ENCODE assay signal across 8 cellular contexts in the genomic region with DNA sequence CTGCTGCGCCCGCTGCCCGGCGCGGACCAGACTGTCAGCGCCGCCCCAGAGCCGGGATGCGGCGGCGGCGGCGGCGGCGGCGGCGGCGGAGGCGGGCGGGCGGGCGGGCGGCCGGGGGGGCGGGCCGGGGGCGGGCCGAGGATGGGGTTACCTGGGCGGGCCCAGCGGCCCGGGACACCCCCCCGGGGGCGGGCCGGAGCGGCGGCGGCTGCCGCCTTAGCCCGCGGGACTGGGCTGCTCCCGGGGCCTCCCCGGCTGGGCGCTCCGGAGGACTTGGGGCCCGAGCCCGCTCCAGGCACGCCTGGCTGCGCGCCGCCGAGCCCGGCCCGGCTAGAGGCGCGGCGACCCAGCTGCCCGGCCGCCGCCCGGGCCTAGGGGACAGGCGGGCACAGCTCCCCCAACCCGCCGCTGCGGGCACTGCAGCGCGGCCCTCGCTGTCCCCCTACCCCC. TPM values are rescaled to one million over a fixed set of nuclear protein-coding genes. Genes with fewer than 3 reads are reported as not detected.
DNase-seq lines count a peak whose midpoint lies in the region; ATAC-seq and TF ChIP-seq lines count a peak whose summit lies in the region.

A gene (minus strand): TSS at position 33 of the 450 bp plus-strand sequence. CDS start 175 bp downstream, outside the sequence.

- no peaks in the 10 kb centered on the region for H3K36me3 Mint-ChIP-seq in nephron progenitor cell (ENCODE audit: low read depth)

- ATAC-seq in HG02623 (IDR thresholded peaks at IDR 0.05; ENCODE audit: unreplicated experiment), result peak; percentile 51
- ATAC-seq in HG02759 (IDR thresholded peaks at IDR 0.05; ENCODE audit: unreplicated experiment), result no peak
- no peak for ATAC-seq in GM18870 (IDR thresholded peaks at IDR 0.05; ENCODE audit: unreplicated experiment)

- no peaks in the 10 kb centered on the region for H3K9me3 Mint-ChIP-seq in nephron progenitor cell

- H3K4me1 Mint-ChIP-seq in nephron progenitor cell, result peaks cover 10% of the 10 kb centered on the region

- peak; percentile 18 for DNase-seq in DMS79 treated with DMSO at 0.1 percent for 48 hours (lab: John Stamatoyannopoulos, UW)
- DNase-seq in activated CD4-positive, alpha-beta T cell treated with anti-CD3 and anti-CD28 coated beads, Interleukin-2, amount 50 U/mL, for 48 hours, result peak; percentile 18 to 24
- no peak for DNase-seq in fibroblast of the aortic adventitia (ENCODE audit: low read depth)
- DNase-seq in nephron progenitor cell, result peak; percentile 68
- no peak for DNase-seq in cerebellar nuclear complex (lab: John Stamatoyannopoulos, UW)

- H3K27me3 Mint-ChIP-seq in nephron progenitor cell (ENCODE audit: low read depth, poor library complexity), result peaks cover 89% of the 10 kb centered on the region

- peak within 1 kb of the TSS; percentile 76 for H3K4me3 Mint-ChIP-seq in nephron progenitor cell

- no peak within 1 kb of the TSS for H3K27ac Mint-ChIP-seq in nephron progenitor cell

- peak within 1 kb of the TSS; percentile 44 for H3K4me3 ChIP-seq in fibroblast of the aortic adventitia (ENCODE audit: low read depth, low read length)

- no peak for TF ChIP-seq CTCF in fibroblast of the aortic adventitia (IDR thresholded peaks at IDR 0.05; ENCODE audit: insufficient read depth, low read length)
- TF ChIP-seq CTCF in nephron progenitor cell (IDR thresholded peaks at IDR 0.05), result no peak

RNA-seq across cellular contexts. Expression of the gene that starts here (rescaled TPM):
- under 0.01 TPM in 1 of 2 replicates, not detected in the other for total RNA-seq in fibroblast of the aortic adventitia (ENCODE audit: low replicate concordance)

Comparison
In these comparisons a context has a peak if more than half of its experiments do, and no peak if none do; other contexts are left out.
1. DNase-seq: peak in DMS79 treated with DMSO at 0.1 percent for 48 hours (single experiment), activated CD4-positive, alpha-beta T cell treated with anti-CD3 and anti-CD28 coated beads, Interleukin-2, amount 50 U/mL, for 48 hours (2 of 2) and nephron progenitor cell (single experiment); none in fibroblast of the aortic adventitia (single experiment) and cerebellar nuclear complex (0 of 2).